22 cellular contexts compared by ENCODE assay signal in genomic region chr1:248849152-248849551, GRCh38. TPM values are rescaled to one million over a fixed set of nuclear protein-coding genes. Genes with fewer than 3 reads are reported as not detected.
DNase-seq lines count a peak whose midpoint lies in the region; ATAC-seq, FAIRE-seq and TF ChIP-seq lines count a peak whose summit lies in the region.
"Had no signal": no experiment of that assay in that cellular context is flagged by ENCODE, and none has a peak within 500 bp of the region (broad histone marks: within the 10 kb centered on the region; RNA-seq: fewer than 3 reads in every experiment).

No MANE protein-coding gene starts in this region.

- 0 out of 2 replicates have a peak, but pooled peaks cover 2% of the 10 kb centered on the region for H3K79me2 ChIP-seq in GM12878 (ENCODE audit: control insufficient read depth, insufficient read depth, low read length)

- CTCF ChIA-PET in GM12878 (lab: Yijun Ruan, JAX), result no interaction called here

- H3K4me1 ChIP-seq in GM12878 (ENCODE audit: control insufficient read depth, insufficient read depth, low read length) (peaks cover 17% of the 10 kb centered on the region), lower lobe of right lung (no peaks in the 10 kb centered on the region)

- POLR2A ChIA-PET in GM12878 (lab: Charles Lee), result no interaction called here

- H3K4me2 ChIP-seq in GM12878 (ENCODE audit: control insufficient read depth, insufficient read depth), result no peak overlapping the region

- no peak overlapping the region for H3K9ac ChIP-seq in GM12878 (ENCODE audit: control insufficient read depth, insufficient read depth, low read length)

- in situ Hi-C loops in GM12878 (cut with MboI), result no loop called here

- TF ChIP-seq CTCF in GM12878 (IDR thresholded peaks at IDR 0.05 in 2 of 3, conservative IDR thresholded peaks at IDR 0.05 in 1 of 3; ENCODE audit: control insufficient read depth in 2 of 3, extremely low read depth in 1 of 3, insufficient read depth in 1 of 3, low read depth in 3 of 3, low read length in 3 of 3), result no peak
- TF ChIP-seq CTCF in lower lobe of right lung (IDR thresholded peaks at IDR 0.05), result no peak

- RAD21 ChIA-PET in GM12878 (lab: Charles Lee; ENCODE audit: unreplicated experiment), result no interaction called here

- no peak for DNase-seq in left ventricle myocardium superior
- no peak for DNase-seq in cardiac septum (ENCODE audit: low spot score)
- DNase-seq in GM12878 (ENCODE audit: low read depth, low spot score), result no peak
- DNase-seq in lower lobe of right lung, result no peak
- no peak for DNase-seq in NCI-H2029 (lab: John Stamatoyannopoulos, UW)
- DNase-seq in hypothalamus (lab: John Stamatoyannopoulos, UW), result no peak
- DNase-seq: activated naive CD4-positive, alpha-beta T cell treated with anti-CD3 and anti-CD28 coated beads, Interleukin-2, amount 10 ng/mL, durations not matched to agents 7 days and 5 days; activated T-cell treated with anti-CD3 and anti-CD28 coated beads, Interleukin-2, amount 50 U/mL, for 1 hour; anterior cingulate cortex; central memory CD4-positive, alpha-beta T cell; dermis blood vessel endothelial cell; EL; KBM-7; NCI-H1694; NCI-H2171 treated with DMSO at 0.1 percent for 48 hours; NCI-H526; SHP77; stimulated activated CD4-positive, alpha-beta T cell treated with anti-CD3 and anti-CD28 coated beads, Interleukin-4, amount 100 ng/mL, for 4 hours had no signal

- TF ChIP-seq EP300 in GM12878 (IDR thresholded peaks at IDR 0.05; ENCODE audit: borderline replicate concordance in 1 of 2, control insufficient read depth in 1 of 2, low read depth in 2 of 2, low read length in 2 of 2), result no peak

- H3K27me3 ChIP-seq in GM12878 (replicated peaks in 1 of 2; ENCODE audit: control insufficient read depth in 2 of 2, insufficient read depth in 2 of 2, low read length in 1 of 2) (no peaks in the 10 kb centered on the region), lower lobe of right lung (ENCODE audit: low read depth) (no peaks in the 10 kb centered on the region)
- H3K27me3 ChIP-seq: upper lobe of left lung had no signal

- no TSS peak for BruUV-seq in GM12878 (replicated peaks; lab: Mats Ljungman, UMichigan)

- H3K9me3 ChIP-seq in GM12878 (replicated peaks; ENCODE audit: control insufficient read depth, insufficient read depth, low read length) (no peaks in the 10 kb centered on the region), lower lobe of right lung (no peaks in the 10 kb centered on the region)
- H3K9me3 ChIP-seq: upper lobe of left lung had no signal

- FAIRE-seq in GM12878 (lab: Jason Lieb, UNC), result no peak
- FAIRE-seq: GM19239 had no signal

- no peaks in the 10 kb centered on the region for H4K20me1 ChIP-seq in GM12878 (ENCODE audit: control insufficient read depth, insufficient read depth)

- intact Hi-C loops in left ventricle myocardium superior (cut with micrococcal nuclease), result no loop called here
- intact Hi-C loops in cardiac septum (cut with DNase I), result no loop called here
- intact Hi-C loops in GM12878 (cut with micrococcal nuclease; ENCODE audit: unreplicated experiment), result no loop called here
- intact Hi-C loops in lower lobe of right lung (cut with DNase I), result no loop called here

- WGBS in GM12878 (ENCODE audit: insufficient coverage, insufficient replicate concordance, low lambda C conversion rate, missing lambda C conversion rate), result 85% methylated on average over 3 of the region's 3 CpGs

- SMC1A ChIA-PET in GM12878 (lab: Charles Lee; ENCODE audit: uncharacterized antibody, unreplicated experiment), result interaction anchor here (1.1 kb wide), 1 partner anchor 9 kb away, joined by 3 read pairs; no protein-coding TSS in a partner anchor

- H3K4me3 ChIP-seq in GM12878, result no peak overlapping the region
- H3K4me3 ChIP-seq in lower lobe of right lung, result no peak overlapping the region
- H3K4me3 ChIP-seq: upper lobe of left lung had no signal

- ATAC-seq in left ventricle myocardium superior (peak; percentile 7), GM12878 (no peak), lower lobe of right lung (peak; percentile 19 to 27), HG03039 (IDR thresholded peaks at IDR 0.05; ENCODE audit: unreplicated experiment) (no peak)
- ATAC-seq: T-cell had no signal

- TF ChIP-seq RAD21 in GM12878 (IDR thresholded peaks at IDR 0.05; ENCODE audit: insufficient read depth, low read depth, low read length), result no peak

- H3K27ac ChIP-seq in GM12878 (ENCODE audit: control insufficient read depth, insufficient read depth) (no peak overlapping the region), lower lobe of right lung (no peak overlapping the region)

- no peak overlapping the region for H2AFZ ChIP-seq in GM12878 (ENCODE audit: control insufficient read depth, low read depth, low read length)

- 0 out of 2 replicates have a peak, but pooled peaks have one; percentile 38 for TF ChIP-seq POLR2A in GM12878 (IDR thresholded peaks at IDR 0.05; ENCODE audit: low read depth, low read length)

- H3K36me3 ChIP-seq in GM12878 (ENCODE audit: control insufficient read depth in 2 of 2, insufficient read depth in 2 of 2, low read length in 1 of 2), result peaks cover 35 to 37% of the 10 kb centered on the region in 2 experiments
- H3K36me3 ChIP-seq in lower lobe of right lung, result peaks cover 81% of the 10 kb centered on the region

RNA-seq across cellular contexts. Expression of gene ZNF692, which starts 9.7 kb away (rescaled TPM):
- total RNA-seq in left ventricle myocardium superior (27.1 TPM), cardiac septum (18.1 TPM), GM12878 (2014; rRNA removed) (31.7 and 33.0 TPM in 2 replicates), GM12878 (2014; rRNA removed; fragmentation: Illumina TruSeq; extraction: Trizol) (19.5 and 20.6 TPM in 2 replicates), GM12878 (2021) (41.3 and 45.3 TPM in 2 replicates), lower lobe of right lung (41.9 TPM)
- 143 and 171 TPM in 2 replicates for total RNA-seq in GM12878 (2013; cell fraction: nucleolus; rRNA removed)
- polyA plus RNA-seq in GM12878 (2011; ENCODE audit: low read depth), result 16.5 TPM
- polyA plus RNA-seq in GM12878 (2011; rRNA removed) (39.8 and 56.1 TPM in 2 replicates), GM12878 (2014; fragmentation: Illumina TruSeq; extraction: Trizol) (20.1 and 28.9 TPM in 2 replicates), GM12878 (2014; fragmentation: Nextera tagmentation; extraction: Ambion mirVana) (10 to 100 TPM in 1 of 2 experiments, 1 to 10 TPM in 1; 5.3 to 18.5 TPM), GM12878 (2014; rRNA removed) (76.6 and 85.1 TPM in 2 replicates), GM12878 (2016; fragmentation: Nextera tagmentation; extraction: Ambion mirVana) (10 to 100 TPM; 40.8 to 41.6 TPM)
- polyA plus RNA-seq in GM12878 (2011; cell fraction: cytosol; rRNA removed), result 67.6 and 94.1 TPM in 2 replicates
- 705 and 770 TPM in 2 replicates for polyA plus RNA-seq in GM12878 (2011; cell fraction: nucleus; rRNA removed)
- 30.1 and 49.9 TPM in 2 replicates for polyA plus RNA-seq in GM12878 (2012)
- polyA minus RNA-seq in GM12878 (2011; rRNA and poly(A)+ RNA removed), result 14.0 and 24.7 TPM in 2 replicates
- 11.0 and 11.6 TPM in 2 replicates for polyA minus RNA-seq in GM12878 (2011; cell fraction: cytosol; rRNA and poly(A)+ RNA removed)
- 50.4 and 75.1 TPM in 2 replicates for polyA minus RNA-seq in GM12878 (2011; cell fraction: nucleus; rRNA and poly(A)+ RNA removed)

RNA-seq across cellular contexts. Expression of gene ZNF672, which starts 11.1 kb away (rescaled TPM):
- total RNA-seq in left ventricle myocardium superior (45.5 TPM), cardiac septum (40.7 TPM), GM12878 (2014; rRNA removed) (37.9 and 43.5 TPM in 2 replicates), GM12878 (2014; rRNA removed; fragmentation: Illumina TruSeq; extraction: Trizol) (13.9 and 14.1 TPM in 2 replicates), GM12878 (2021) (48.6 and 51.3 TPM in 2 replicates), lower lobe of right lung (39.8 TPM)
- total RNA-seq in GM12878 (2013; cell fraction: nucleolus; rRNA removed), result 39.8 and 45.8 TPM in 2 replicates
- polyA plus RNA-seq in GM12878 (2011; ENCODE audit: low read depth), result 14.2 TPM
- polyA plus RNA-seq in GM12878 (2011; rRNA removed) (33.7 and 48.7 TPM in 2 replicates), GM12878 (2014; fragmentation: Illumina TruSeq; extraction: Trizol) (13.6 and 17.2 TPM in 2 replicates), GM12878 (2014; fragmentation: Nextera tagmentation; extraction: Ambion mirVana) (1 to 10 TPM; 2.9 to 5.2 TPM), GM12878 (2014; rRNA removed) (39.4 and 45.6 TPM in 2 replicates), GM12878 (2016; fragmentation: Nextera tagmentation; extraction: Ambion mirVana) (10 to 100 TPM; 40.2 to 41.7 TPM)
- 66.9 and 77.2 TPM in 2 replicates for polyA plus RNA-seq in GM12878 (2011; cell fraction: cytosol; rRNA removed)
- polyA plus RNA-seq in GM12878 (2011; cell fraction: nucleus; rRNA removed), result 66.8 and 67.5 TPM in 2 replicates
- 20.5 and 27.5 TPM in 2 replicates for polyA plus RNA-seq in GM12878 (2012)
- 54.7 and 63.1 TPM in 2 replicates for polyA minus RNA-seq in GM12878 (2011; rRNA and poly(A)+ RNA removed)
- 24.5 and 27.1 TPM in 2 replicates for polyA minus RNA-seq in GM12878 (2011; cell fraction: cytosol; rRNA and poly(A)+ RNA removed)
- 27.1 and 47.3 TPM in 2 replicates for polyA minus RNA-seq in GM12878 (2011; cell fraction: nucleus; rRNA and poly(A)+ RNA removed)

RNA-seq across cellular contexts. Expression of gene SH3BP5L, which starts 23.4 kb away (rescaled TPM):
- total RNA-seq in left ventricle myocardium superior (20.1 TPM), cardiac septum (25.1 TPM), GM12878 (2014; rRNA removed) (14.3 and 16.7 TPM in 2 replicates), GM12878 (2014; rRNA removed; fragmentation: Illumina TruSeq; extraction: Trizol) (9.6 and 10.4 TPM in 2 replicates), GM12878 (2021) (16.8 and 19.1 TPM in 2 replicates), lower lobe of right lung (25.0 TPM)
- 40.1 and 48.2 TPM in 2 replicates for total RNA-seq in GM12878 (2013; cell fraction: nucleolus; rRNA removed)
- polyA plus RNA-seq in GM12878 (2011; ENCODE audit: low read depth), result 4.1 TPM
- polyA plus RNA-seq in GM12878 (2011; rRNA removed) (15.4 and 22.8 TPM in 2 replicates), GM12878 (2014; fragmentation: Illumina TruSeq; extraction: Trizol) (6.5 and 11.4 TPM in 2 replicates), GM12878 (2014; fragmentation: Nextera tagmentation; extraction: Ambion mirVana) (1 to 10 TPM; 1.1 to 1.6 TPM), GM12878 (2014; rRNA removed) (16.1 and 17.4 TPM in 2 replicates), GM12878 (2016; fragmentation: Nextera tagmentation; extraction: Ambion mirVana) (1 to 10 TPM; 2.1 TPM)
- 27.9 and 32.8 TPM in 2 replicates for polyA plus RNA-seq in GM12878 (2011; cell fraction: cytosol; rRNA removed)
- polyA plus RNA-seq in GM12878 (2011; cell fraction: nucleus; rRNA removed), result 68.4 and 69.3 TPM in 2 replicates
- 6.9 and 9.9 TPM in 2 replicates for polyA plus RNA-seq in GM12878 (2012)
- polyA minus RNA-seq in GM12878 (2011; rRNA and poly(A)+ RNA removed), result 21.9 and 25.0 TPM in 2 replicates
- 5.5 and 7.5 TPM in 2 replicates for polyA minus RNA-seq in GM12878 (2011; cell fraction: cytosol; rRNA and poly(A)+ RNA removed)
- 22.6 and 39.8 TPM in 2 replicates for polyA minus RNA-seq in GM12878 (2011; cell fraction: nucleus; rRNA and poly(A)+ RNA removed)

RNA-seq across cellular contexts. Expression of gene PGBD2, which starts 56.9 kb away (rescaled TPM):
- total RNA-seq in left ventricle myocardium superior (3.3 TPM), cardiac septum (2.9 TPM), GM12878 (2014; rRNA removed) (4.0 and 4.2 TPM in 2 replicates), GM12878 (2014; rRNA removed; fragmentation: Illumina TruSeq; extraction: Trizol) (3.2 and 4.2 TPM in 2 replicates), GM12878 (2021) (4.3 and 4.4 TPM in 2 replicates), lower lobe of right lung (9.1 TPM)
- total RNA-seq in GM12878 (2013; cell fraction: nucleolus; rRNA removed), result 10.9 and 11.1 TPM in 2 replicates
- polyA plus RNA-seq in GM12878 (2011; ENCODE audit: low read depth), result 2.5 TPM
- polyA plus RNA-seq in GM12878 (2011; rRNA removed) (10.3 and 10.5 TPM in 2 replicates), GM12878 (2014; fragmentation: Illumina TruSeq; extraction: Trizol) (4.0 TPM in 2 replicates), GM12878 (2014; fragmentation: Nextera tagmentation; extraction: Ambion mirVana) (1 to 10 TPM; 4.7 to 5.6 TPM), GM12878 (2014; rRNA removed) (4.0 and 5.6 TPM in 2 replicates), GM12878 (2016; fragmentation: Nextera tagmentation; extraction: Ambion mirVana) (1 to 10 TPM; 6.5 to 6.9 TPM)
- polyA plus RNA-seq in GM12878 (2011; cell fraction: cytosol; rRNA removed), result 6.4 and 6.7 TPM in 2 replicates
- 14.7 and 17.7 TPM in 2 replicates for polyA plus RNA-seq in GM12878 (2011; cell fraction: nucleus; rRNA removed)
- polyA plus RNA-seq in GM12878 (2012), result 2.1 and 2.5 TPM in 2 replicates
- 10.7 and 16.9 TPM in 2 replicates for polyA minus RNA-seq in GM12878 (2011; rRNA and poly(A)+ RNA removed)
- polyA minus RNA-seq in GM12878 (2011; cell fraction: cytosol; rRNA and poly(A)+ RNA removed), result 2.9 and 6.7 TPM in 2 replicates
- 3.4 and 6.4 TPM in 2 replicates for polyA minus RNA-seq in GM12878 (2011; cell fraction: nucleus; rRNA and poly(A)+ RNA removed)

Comparison
In these comparisons a context has a peak if more than half of its experiments do, and no peak if none do; other contexts are left out.
1. ATAC-seq: peak in left ventricle myocardium superior (single experiment) and lower lobe of right lung (2 of 2); none in GM12878 (single experiment) and HG03039 (single experiment).